In the genomic region with DNA sequence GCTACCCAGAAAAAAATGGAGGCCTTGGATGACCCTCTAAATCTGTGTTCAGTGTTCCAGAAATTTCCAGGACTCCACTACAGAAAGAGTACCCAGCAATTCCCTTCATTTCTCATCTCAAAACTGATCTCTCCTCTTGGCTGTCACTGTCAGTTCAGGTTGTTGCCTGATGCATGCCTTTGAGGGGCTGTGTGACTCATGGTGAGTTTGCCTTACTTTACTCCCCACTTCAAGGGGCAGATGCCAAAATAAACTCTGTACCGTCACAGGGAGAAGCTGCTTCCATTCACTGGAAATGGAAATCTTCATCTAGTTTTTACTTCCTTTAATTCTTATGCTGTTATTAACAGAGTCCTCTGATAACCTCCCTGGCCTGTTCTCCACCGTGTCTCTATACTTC, we compare ENCODE assay signal across 24 cellular contexts.
DNase-seq lines count a peak whose midpoint lies in the region; ATAC-seq and TF ChIP-seq lines count a peak whose summit lies in the region.
"Had no signal": no experiment of that assay in that cellular context is flagged by ENCODE, and none has a peak within 500 bp of the region (broad histone marks: within the 10 kb centered on the region; RNA-seq: fewer than 3 reads in every experiment).

No MANE protein-coding gene starts in this region.

- H2AFZ ChIP-seq in ACC112 (ENCODE audit: low read length, unreplicated experiment) (no peak overlapping the region), PC-3 (ENCODE audit: low read length) (no peak overlapping the region), mammary epithelial cell (ENCODE audit: low read depth, low read length) (no peak overlapping the region)

- H3K27ac ChIP-seq in ACC112 (ENCODE audit: low read depth, low read length) (peak overlapping the region; percentile 62), PC-3 (ENCODE audit: low read length) (no peak overlapping the region), mammary epithelial cell (ENCODE audit: insufficient read depth, low read depth, low read length) (no peak overlapping the region)
- H3K27ac ChIP-seq: adrenal gland; BLaER1 treated with 17β-estradiol and CSF1 and Interleukin-3, amounts not matched to agents 10 nM and 100 nM; foreskin keratinocyte; thoracic aorta; VCaP had no signal

- intact Hi-C loops in PC-3 (cut with micrococcal nuclease) (no loop called here), mammary epithelial cell (cut with micrococcal nuclease) (no loop called here)

- POLR2A ChIA-PET in PC-3 (lab: Charles Lee; ENCODE audit: unreplicated experiment) = no interaction called here

- no peaks in the 10 kb centered on the region for H4K20me1 ChIP-seq in PC-3 (ENCODE audit: low read length)
- no peaks in the 10 kb centered on the region for H4K20me1 ChIP-seq in mammary epithelial cell (ENCODE audit: insufficient read depth, low read length)
- H4K20me1 ChIP-seq: BLaER1 treated with 17β-estradiol and CSF1 and Interleukin-3, amounts not matched to agents 10 nM and 100 nM had no signal

- TF ChIP-seq CTCF in PC-3 (conservative IDR thresholded peaks at IDR 0.05; ENCODE audit: low read depth, low read length) (no peak), mammary epithelial cell (conservative IDR thresholded peaks at IDR 0.05 in 1 of 2, IDR thresholded peaks at IDR 0.05 in 1 of 2; ENCODE audit: extremely low read depth in 1 of 2, insufficient read depth in 1 of 2, low read depth in 1 of 2, low read length in 2 of 2) (no peak)

- H3K36me3 ChIP-seq in ACC112 (ENCODE audit: insufficient read depth, low read length) (0 out of 2 replicates have a peak, but pooled peaks cover 4% of the 10 kb centered on the region), PC-3 (ENCODE audit: low read depth, low read length) (no peaks in the 10 kb centered on the region), mammary epithelial cell (ENCODE audit: insufficient read depth, low read length) (no peaks in the 10 kb centered on the region)
- H3K36me3 ChIP-seq: adrenal gland; BLaER1 treated with 17β-estradiol and CSF1 and Interleukin-3, amounts not matched to agents 10 nM and 100 nM; thoracic aorta had no signal

- in situ Hi-C loops in mammary epithelial cell (cut with MboI; ENCODE audit: low sequenced_read_pairs in 2 of 2) = no loop called here

- H3F3A ChIP-seq in PC-3 (ENCODE audit: low read length, unreplicated experiment) = no peaks in the 10 kb centered on the region

- ATAC-seq in PC-3 (no peak; the same call in 1 of the 2 replicates), HG03565 (IDR thresholded peaks at IDR 0.05; ENCODE audit: unreplicated experiment) (no peak)
- ATAC-seq: foreskin keratinocyte; HCT116; sciatic nerve; stimulated activated naive B cell treated with anti-CD40 and anti-IgM and Interleukin-4, amounts not matched to agents 10 μg/mL and 1 μg/mL and 100 μg/mL, for 72 hours had no signal

- WGBS in mammary epithelial cell (ENCODE audit: low coverage, missing lambda C conversion rate) = 64% methylated on average over 2 of the region's 2 CpGs

- H3K4me3 ChIP-seq in ACC112 (ENCODE audit: low read depth, low read length) (peak overlapping the region; percentile 23; the same call in 1 of the 2 replicates), PC-3 (ENCODE audit: low read length) (no peak overlapping the region), mammary epithelial cell (replicated peaks in 1 of 3; ENCODE audit: insufficient read depth in 1 of 3, low read depth in 2 of 3, low read length in 3 of 3) (no peak overlapping the region)
- H3K4me3 ChIP-seq: adrenal gland; BLaER1 treated with 17β-estradiol and CSF1 and Interleukin-3, amounts not matched to agents 10 nM and 100 nM; thoracic aorta had no signal

- H3K4me2 ChIP-seq in PC-3 (ENCODE audit: low read length) (no peak overlapping the region), mammary epithelial cell (ENCODE audit: insufficient read depth, low read depth, low read length) (peak overlapping the region; percentile 31)
- H3K4me2 ChIP-seq: BLaER1 treated with 17β-estradiol and CSF1 and Interleukin-3, amounts not matched to agents 10 nM and 100 nM had no signal

- H3K4me1 ChIP-seq in ACC112 (ENCODE audit: control insufficient read depth, insufficient read depth, low read length, unreplicated experiment) (peaks cover 21% of the 10 kb centered on the region), PC-3 (ENCODE audit: insufficient read depth, low read length) (no peaks in the 10 kb centered on the region), mammary epithelial cell (ENCODE audit: insufficient read depth, low read length) (peaks cover 9% of the 10 kb centered on the region)
- H3K4me1 ChIP-seq: adrenal gland; BLaER1 treated with 17β-estradiol and CSF1 and Interleukin-3, amounts not matched to agents 10 nM and 100 nM had no signal

- CTCF ChIA-PET in PC-3 (lab: Charles Lee) (no interaction called here), mammary epithelial cell (lab: Charles Lee; ENCODE audit: low non-redundant PET) (no interaction called here)

- no peaks in the 10 kb centered on the region for H3K9me2 ChIP-seq in PC-3 (replicated peaks; ENCODE audit: low read length)

- no peaks in the 10 kb centered on the region for H3K27me3 ChIP-seq in ACC112 (ENCODE audit: insufficient read depth, low read length)
- no peaks in the 10 kb centered on the region for H3K27me3 ChIP-seq in PC-3 (ENCODE audit: low read length)
- no peaks in the 10 kb centered on the region for H3K27me3 ChIP-seq in mammary epithelial cell (ENCODE audit: insufficient read depth, low read length)
- H3K27me3 ChIP-seq: adrenal gland; BLaER1 treated with 17β-estradiol and CSF1 and Interleukin-3, amounts not matched to agents 10 nM and 100 nM; foreskin keratinocyte had no signal

- peak; percentile 40 for DNase-seq in PC-3
- DNase-seq in mammary epithelial cell = no peak
- peak; percentile 80 for DNase-seq in iris pigment epithelial cell (ENCODE audit: low read depth)
- DNase-seq in activated CD4-positive, alpha-beta T cell treated with anti-CD3 and anti-CD28 coated beads, Interleukin-2, amount 50 U/mL, for 1 hour = no peak
- no peak for DNase-seq in activated CD4-positive, CD25-positive, alpha-beta regulatory T cell treated with anti-CD3 and anti-CD28 coated beads, Interleukin-2, amount 50 U/mL, for 72 hours
- DNase-seq in stimulated activated CD8-positive, alpha-beta memory T cell treated with anti-CD3 and anti-CD28 coated beads, Interleukin-4, amount 100 ng/mL, for 48 hours = no peak
- DNase-seq: activated CD4-positive, alpha-beta T cell treated with anti-CD3 and anti-CD28 coated beads, Interleukin-2, amount 50 U/mL, for 4 hours; activated effector memory CD4-positive, alpha-beta T cell treated with anti-CD3 and anti-CD28 coated beads, Interleukin-2, amount 50 U/mL, for 16 hours; adrenal gland; foreskin keratinocyte; hypothalamus; naive B cell; NCI-H2107; NCI-H524 treated with DMSO at 0.1 percent for 48 hours; Right ventricle myocardium superior; stimulated activated naive B cell treated with anti-CD40 and anti-IgM and Interleukin-4, amounts not matched to agents 10 μg/mL and 1 μg/mL and 100 μg/mL, for 72 hours; T-helper 1 cell had no signal

- H3K79me2 ChIP-seq in ACC112 (ENCODE audit: control insufficient read depth, insufficient read depth, low read length, unreplicated experiment) (no peaks in the 10 kb centered on the region), PC-3 (ENCODE audit: low read length) (no peaks in the 10 kb centered on the region), mammary epithelial cell (ENCODE audit: insufficient read depth, low read length) (no peaks in the 10 kb centered on the region)

- dilution Hi-C loops in mammary epithelial cell (cut with HindIII; ENCODE audit: low sequenced_read_pairs) = no loop called here

- H3K9ac ChIP-seq in PC-3 (ENCODE audit: low read length) (no peak overlapping the region), mammary epithelial cell (ENCODE audit: insufficient read depth, low read length) (no peak overlapping the region)
- H3K9ac ChIP-seq: BLaER1 treated with 17β-estradiol and CSF1 and Interleukin-3, amounts not matched to agents 10 nM and 100 nM had no signal

- BruUV-seq in PC-3 (replicated peaks; lab: Mats Ljungman, UMichigan) = no TSS peak
- no TSS peak for BruUV-seq in mammary epithelial cell (replicated peaks; lab: Mats Ljungman, UMichigan)

- H3K9me3 ChIP-seq in PC-3 (ENCODE audit: low read length) (no peaks in the 10 kb centered on the region), mammary epithelial cell (replicated peaks; ENCODE audit: insufficient read depth, low read length) (no peaks in the 10 kb centered on the region)
- H3K9me3 ChIP-seq: adrenal gland; BLaER1 treated with 17β-estradiol and CSF1 and Interleukin-3, amounts not matched to agents 10 nM and 100 nM; thoracic aorta had no signal

Comparison
In these comparisons a context has a peak if more than half of its experiments do, and no peak if none do; other contexts are left out.
1. DNase-seq: peak in PC-3 (single experiment) and iris pigment epithelial cell (single experiment); none in mammary epithelial cell (single experiment), activated CD4-positive, alpha-beta T cell treated with anti-CD3 and anti-CD28 coated beads, Interleukin-2, amount 50 U/mL, for 1 hour (single experiment), activated CD4-positive, CD25-positive, alpha-beta regulatory T cell treated with anti-CD3 and anti-CD28 coated beads, Interleukin-2, amount 50 U/mL, for 72 hours (single experiment) and stimulated activated CD8-positive, alpha-beta memory T cell treated with anti-CD3 and anti-CD28 coated beads, Interleukin-4, amount 100 ng/mL, for 48 hours (single experiment).